14 cellular contexts compared by ENCODE assay signal in genomic region chr11:123549901-123550619, GRCh38.
DNase-seq lines count a peak whose midpoint lies in the region; ATAC-seq and TF ChIP-seq lines count a peak whose summit lies in the region.
"Had no signal": no experiment of that assay in that cellular context is flagged by ENCODE, and none has a peak within 500 bp of the region (broad histone marks: within the 10 kb centered on the region; RNA-seq: fewer than 3 reads in every experiment).

No MANE protein-coding gene starts in this region.

- no peaks in the 10 kb centered on the region for H3K4me1 ChIP-seq in HEK293 (ENCODE audit: control insufficient read depth, insufficient read depth, low read length)
- H3K4me1 ChIP-seq: colonic mucosa, left lung had no signal

- H3K27ac Mint-ChIP-seq in WTC11 (peak overlapping the region; percentile 47; the same call in 1 of the 2 replicates), osteocyte (ENCODE audit: unreplicated experiment) (no peak overlapping the region)
- H3K27ac Mint-ChIP-seq: progenitor cell of endocrine pancreas had no signal

- peaks cover 20% of the 10 kb centered on the region for H3K4me1 Mint-ChIP-seq in WTC11
- H3K4me1 Mint-ChIP-seq in osteocyte (ENCODE audit: unreplicated experiment), result no peaks in the 10 kb centered on the region

- DNase-seq in CD1c-positive myeloid dendritic cell (ENCODE audit: extremely low spot score), result peak; percentile 58
- DNase-seq in WTC11 (ENCODE audit: low spot score), result no peak
- DNase-seq in fibroblast of the aortic adventitia (ENCODE audit: low read depth), result peak; percentile 32
- no peak for DNase-seq in GM03348 (ENCODE audit: low spot score)
- no peak for DNase-seq in left cardiac atrium
- DNase-seq in AML-193 (lab: John Stamatoyannopoulos, UW), result no peak
- DNase-seq in osteocyte (ENCODE audit: extremely low spot score, unreplicated experiment), result no peak
- DNase-seq: amniotic stem cell, colonic mucosa, hippocampal formation, left lung, thyroid gland had no signal

- peaks cover 2% of the 10 kb centered on the region for H3K9me3 Mint-ChIP-seq in WTC11
- no peaks in the 10 kb centered on the region for H3K9me3 Mint-ChIP-seq in osteocyte (ENCODE audit: unreplicated experiment)

- H3K27ac ChIP-seq in HEK293 (ENCODE audit: extremely low read depth, low read depth, low read length), result no peak overlapping the region
- H3K27ac ChIP-seq: colonic mucosa, left lung, thyroid gland had no signal

- H3K4me3 ChIP-seq in HEK293 (ENCODE audit: low read depth, low read length), result no peak overlapping the region
- no peak overlapping the region for H3K4me3 ChIP-seq in fibroblast of the aortic adventitia (ENCODE audit: low read depth, low read length)
- H3K4me3 ChIP-seq: colonic mucosa, left lung, thyroid gland had no signal

- no peaks in the 10 kb centered on the region for H3K27me3 Mint-ChIP-seq in WTC11 (ENCODE audit: low read depth)
- no peaks in the 10 kb centered on the region for H3K27me3 Mint-ChIP-seq in osteocyte (ENCODE audit: unreplicated experiment)

- CTCF ChIA-PET in HEK293 (lab: Yijun Ruan, JAX), result no interaction called here
- CTCF ChIA-PET in WTC11 (lab: Charles Lee), result interaction anchor here (1.1 to 1.7 kb wide), 3 partner anchors 9 to 31 kb away, joined by 5 to 8 read pairs (median 6); no protein-coding TSS in a partner anchor

- H3K36me3 ChIP-seq in HEK293 (ENCODE audit: control insufficient read depth in 2 of 2, insufficient read depth in 1 of 2, low read length in 2 of 2), result no peaks in the 10 kb centered on the region
- H3K36me3 ChIP-seq: colonic mucosa, left lung, thyroid gland had no signal

- H3K4me3 Mint-ChIP-seq in WTC11 (no peak overlapping the region), osteocyte (ENCODE audit: unreplicated experiment) (no peak overlapping the region)

- H3K9me3 ChIP-seq in HEK293 (ENCODE audit: control insufficient read depth, insufficient read depth, low read depth, low read length), result no peaks in the 10 kb centered on the region
- H3K9me3 ChIP-seq: colonic mucosa, left lung, thyroid gland had no signal

- H3K36me3 Mint-ChIP-seq in WTC11 (no peaks in the 10 kb centered on the region), osteocyte (ENCODE audit: unreplicated experiment) (no peaks in the 10 kb centered on the region)

- intact Hi-C loops in left cardiac atrium (cut with DNase I), result loop anchor here in 1 of 2 donors (5.0 kb wide), 1 partner anchor 38 kb away; no protein-coding TSS in a partner anchor

- ATAC-seq in WTC11 (no peak), left cardiac atrium (no peak)
- ATAC-seq: left lung had no signal

- TF ChIP-seq CTCF in HEK293 (tag by site-specific recombination; IDR thresholded peaks at IDR 0.05) (no peak), WTC11 (IDR thresholded peaks at IDR 0.05) (no peak), fibroblast of the aortic adventitia (IDR thresholded peaks at IDR 0.05; ENCODE audit: insufficient read depth, low read length) (no peak), osteocyte (IDR thresholded peaks at IDR 0.05) (no peak)

- POLR2A ChIA-PET in HEK293 (lab: Yijun Ruan, JAX) (no interaction called here), WTC11 (lab: Charles Lee) (no interaction called here)

TF ChIP-seq in HEK293, 187 proteins besides CTCF, POLR2A, EP300 and RAD21 (continues in another document):
- TF ChIP-seq EGR2 (tag by site-specific recombination; IDR thresholded peaks at IDR 0.05; ENCODE audit: low read depth) (peak; percentile 72), ZFHX2 (tag by site-specific recombination; conservative IDR thresholded peaks at IDR 0.05) (peak; percentile 87), ZNF26 (tag by site-specific recombination; IDR thresholded peaks at IDR 0.05) (no peak), KLF9 (tag by site-specific recombination; IDR thresholded peaks at IDR 0.05; ENCODE audit: low read depth) (0 out of 2 replicates have a peak, but pooled peaks have one; percentile 19), ZSCAN5A (tag by site-specific recombination; IDR thresholded peaks at IDR 0.05) (no peak)

TF ChIP-seq in WTC11, 78 proteins besides CTCF, POLR2A, EP300 and RAD21:
- TF ChIP-seq, protein P1, sequence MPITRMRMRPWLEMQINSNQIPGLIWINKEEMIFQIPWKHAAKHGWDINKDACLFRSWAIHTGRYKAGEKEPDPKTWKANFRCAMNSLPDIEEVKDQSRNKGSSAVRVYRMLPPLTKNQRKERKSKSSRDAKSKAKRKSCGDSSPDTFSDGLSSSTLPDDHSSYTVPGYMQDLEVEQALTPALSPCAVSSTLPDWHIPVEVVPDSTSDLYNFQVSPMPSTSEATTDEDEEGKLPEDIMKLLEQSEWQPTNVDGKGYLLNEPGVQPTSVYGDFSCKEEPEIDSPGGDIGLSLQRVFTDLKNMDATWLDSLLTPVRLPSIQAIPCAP (CRISPR knock-in tag; IDR thresholded peaks at IDR 0.05), result no peak
- TF ChIP-seq PRDM15 (CRISPR knock-in tag; IDR thresholded peaks at IDR 0.05) (peak; percentile 50; the same call in 1 of the 2 replicates), ZNF317 (CRISPR knock-in tag; IDR thresholded peaks at IDR 0.05; ENCODE audit: borderline replicate concordance, low read depth) (no peak)
- TF ChIP-seq, protein P2, sequence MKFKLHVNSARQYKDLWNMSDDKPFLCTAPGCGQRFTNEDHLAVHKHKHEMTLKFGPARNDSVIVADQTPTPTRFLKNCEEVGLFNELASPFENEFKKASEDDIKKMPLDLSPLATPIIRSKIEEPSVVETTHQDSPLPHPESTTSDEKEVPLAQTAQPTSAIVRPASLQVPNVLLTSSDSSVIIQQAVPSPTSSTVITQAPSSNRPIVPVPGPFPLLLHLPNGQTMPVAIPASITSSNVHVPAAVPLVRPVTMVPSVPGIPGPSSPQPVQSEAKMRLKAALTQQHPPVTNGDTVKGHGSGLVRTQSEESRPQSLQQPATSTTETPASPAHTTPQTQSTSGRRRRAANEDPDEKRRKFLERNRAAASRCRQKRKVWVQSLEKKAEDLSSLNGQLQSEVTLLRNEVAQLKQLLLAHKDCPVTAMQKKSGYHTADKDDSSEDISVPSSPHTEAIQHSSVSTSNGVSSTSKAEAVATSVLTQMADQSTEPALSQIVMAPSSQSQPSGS (CRISPR knock-in tag; IDR thresholded peaks at IDR 0.05; ENCODE audit: borderline replicate concordance, low read depth), result no peak
- TF ChIP-seq, protein P3, sequence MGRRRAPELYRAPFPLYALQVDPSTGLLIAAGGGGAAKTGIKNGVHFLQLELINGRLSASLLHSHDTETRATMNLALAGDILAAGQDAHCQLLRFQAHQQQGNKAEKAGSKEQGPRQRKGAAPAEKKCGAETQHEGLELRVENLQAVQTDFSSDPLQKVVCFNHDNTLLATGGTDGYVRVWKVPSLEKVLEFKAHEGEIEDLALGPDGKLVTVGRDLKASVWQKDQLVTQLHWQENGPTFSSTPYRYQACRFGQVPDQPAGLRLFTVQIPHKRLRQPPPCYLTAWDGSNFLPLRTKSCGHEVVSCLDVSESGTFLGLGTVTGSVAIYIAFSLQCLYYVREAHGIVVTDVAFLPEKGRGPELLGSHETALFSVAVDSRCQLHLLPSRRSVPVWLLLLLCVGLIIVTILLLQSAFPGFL (CRISPR knock-in tag; IDR thresholded peaks at IDR 0.05; ENCODE audit: borderline replicate concordance), result no peak

Comparison
In these comparisons a context has a peak if more than half of its experiments do, and no peak if none do; other contexts are left out.
1. DNase-seq: peak in CD1c-positive myeloid dendritic cell (single experiment) and fibroblast of the aortic adventitia (single experiment); none in WTC11 (single experiment), GM03348 (single experiment), left cardiac atrium (single experiment), AML-193 (0 of 2) and osteocyte (single experiment).